In the genomic region with DNA sequence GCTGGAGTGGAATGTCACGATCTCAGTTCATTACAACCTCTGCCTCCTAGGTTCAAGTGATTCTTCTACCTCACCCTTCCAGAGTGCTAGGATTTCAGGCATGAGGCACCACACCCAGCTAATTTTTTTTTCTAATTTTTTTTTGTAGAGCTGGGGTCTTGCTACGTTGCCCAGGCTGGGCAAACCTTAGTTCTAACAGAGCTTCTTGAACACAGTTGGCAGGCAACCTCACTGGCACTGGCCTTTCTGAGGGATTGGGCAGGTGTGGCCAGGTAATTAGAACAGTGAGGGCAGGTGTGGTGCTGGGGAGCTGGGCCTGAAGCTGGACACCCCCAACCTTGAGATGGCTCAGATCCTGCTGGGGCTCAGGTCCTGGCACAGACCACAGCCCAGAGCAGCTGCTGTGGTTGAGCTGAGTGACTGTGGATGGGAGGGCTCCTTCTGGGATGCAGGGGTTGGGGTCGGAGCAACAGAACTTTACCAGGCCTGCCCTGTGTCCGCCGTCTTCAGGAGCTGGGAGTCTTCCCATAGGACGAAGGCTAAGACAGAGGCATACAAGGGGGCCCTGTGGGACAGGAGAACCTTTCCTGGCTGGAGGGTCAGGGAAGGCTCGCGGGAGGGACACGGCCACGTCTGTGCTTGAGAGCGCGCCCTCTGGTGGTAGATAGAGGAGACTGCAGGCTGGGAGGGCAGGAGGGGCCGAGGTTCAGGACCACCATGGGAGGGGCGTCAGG, we compare ENCODE assay signal across 2 cellular contexts.
TF ChIP-seq lines count a peak whose summit lies in the region.

No MANE protein-coding gene starts in this region.

TF ChIP-seq in SK-N-SH treated with all-trans-retinoic acid at 6 μM for 48 hours, 23 proteins besides CTCF, POLR2A, EP300 and RAD21 (continued from another document):
- TF ChIP-seq, protein P1, sequence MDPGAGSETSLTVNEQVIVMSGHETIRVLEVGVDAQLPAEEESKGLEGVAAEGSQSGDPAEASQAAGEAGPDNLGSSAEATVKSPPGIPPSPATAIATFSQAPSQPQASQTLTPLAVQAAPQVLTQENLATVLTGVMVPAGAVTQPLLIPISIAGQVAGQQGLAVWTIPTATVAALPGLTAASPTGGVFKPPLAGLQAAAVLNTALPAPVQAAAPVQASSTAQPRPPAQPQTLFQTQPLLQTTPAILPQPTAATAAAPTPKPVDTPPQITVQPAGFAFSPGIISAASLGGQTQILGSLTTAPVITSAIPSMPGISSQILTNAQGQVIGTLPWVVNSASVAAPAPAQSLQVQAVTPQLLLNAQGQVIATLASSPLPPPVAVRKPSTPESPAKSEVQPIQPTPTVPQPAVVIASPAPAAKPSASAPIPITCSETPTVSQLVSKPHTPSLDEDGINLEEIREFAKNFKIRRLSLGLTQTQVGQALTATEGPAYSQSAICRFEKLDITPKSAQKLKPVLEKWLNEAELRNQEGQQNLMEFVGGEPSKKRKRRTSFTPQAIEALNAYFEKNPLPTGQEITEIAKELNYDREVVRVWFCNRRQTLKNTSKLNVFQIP (CRISPR knock-in tag; IDR thresholded peaks at IDR 0.05; ENCODE audit: borderline replicate concordance, low read depth), result no peak
- TF ChIP-seq, protein P2, sequence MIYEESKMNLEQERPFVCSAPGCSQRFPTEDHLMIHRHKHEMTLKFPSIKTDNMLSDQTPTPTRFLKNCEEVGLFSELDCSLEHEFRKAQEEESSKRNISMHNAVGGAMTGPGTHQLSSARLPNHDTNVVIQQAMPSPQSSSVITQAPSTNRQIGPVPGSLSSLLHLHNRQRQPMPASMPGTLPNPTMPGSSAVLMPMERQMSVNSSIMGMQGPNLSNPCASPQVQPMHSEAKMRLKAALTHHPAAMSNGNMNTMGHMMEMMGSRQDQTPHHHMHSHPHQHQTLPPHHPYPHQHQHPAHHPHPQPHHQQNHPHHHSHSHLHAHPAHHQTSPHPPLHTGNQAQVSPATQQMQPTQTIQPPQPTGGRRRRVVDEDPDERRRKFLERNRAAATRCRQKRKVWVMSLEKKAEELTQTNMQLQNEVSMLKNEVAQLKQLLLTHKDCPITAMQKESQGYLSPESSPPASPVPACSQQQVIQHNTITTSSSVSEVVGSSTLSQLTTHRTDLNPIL (CRISPR knock-in tag; IDR thresholded peaks at IDR 0.05; ENCODE audit: low read depth), result no peak
- TF ChIP-seq PPARA (CRISPR knock-in tag; IDR thresholded peaks at IDR 0.05; ENCODE audit: borderline replicate concordance) (no peak), TOX (CRISPR knock-in tag; IDR thresholded peaks at IDR 0.05; ENCODE audit: borderline replicate concordance) (no peak), ESRRG (CRISPR knock-in tag; IDR thresholded peaks at IDR 0.05) (no peak), RARB (CRISPR knock-in tag; IDR thresholded peaks at IDR 0.05) (no peak), TCF4 (CRISPR knock-in tag; IDR thresholded peaks at IDR 0.05; ENCODE audit: borderline replicate concordance) (no peak), ZFP3 (CRISPR knock-in tag; IDR thresholded peaks at IDR 0.05) (no peak), SNAI2 (CRISPR knock-in tag; IDR thresholded peaks at IDR 0.05) (no peak), BACH2 (CRISPR knock-in tag; IDR thresholded peaks at IDR 0.05; ENCODE audit: borderline replicate concordance) (no peak), CSDC2 (CRISPR knock-in tag; IDR thresholded peaks at IDR 0.05) (no peak), GLIS3 (CRISPR knock-in tag; IDR thresholded peaks at IDR 0.05) (no peak), ZC3H10 (CRISPR knock-in tag; IDR thresholded peaks at IDR 0.05) (no peak)
- TF ChIP-seq, protein P3, sequence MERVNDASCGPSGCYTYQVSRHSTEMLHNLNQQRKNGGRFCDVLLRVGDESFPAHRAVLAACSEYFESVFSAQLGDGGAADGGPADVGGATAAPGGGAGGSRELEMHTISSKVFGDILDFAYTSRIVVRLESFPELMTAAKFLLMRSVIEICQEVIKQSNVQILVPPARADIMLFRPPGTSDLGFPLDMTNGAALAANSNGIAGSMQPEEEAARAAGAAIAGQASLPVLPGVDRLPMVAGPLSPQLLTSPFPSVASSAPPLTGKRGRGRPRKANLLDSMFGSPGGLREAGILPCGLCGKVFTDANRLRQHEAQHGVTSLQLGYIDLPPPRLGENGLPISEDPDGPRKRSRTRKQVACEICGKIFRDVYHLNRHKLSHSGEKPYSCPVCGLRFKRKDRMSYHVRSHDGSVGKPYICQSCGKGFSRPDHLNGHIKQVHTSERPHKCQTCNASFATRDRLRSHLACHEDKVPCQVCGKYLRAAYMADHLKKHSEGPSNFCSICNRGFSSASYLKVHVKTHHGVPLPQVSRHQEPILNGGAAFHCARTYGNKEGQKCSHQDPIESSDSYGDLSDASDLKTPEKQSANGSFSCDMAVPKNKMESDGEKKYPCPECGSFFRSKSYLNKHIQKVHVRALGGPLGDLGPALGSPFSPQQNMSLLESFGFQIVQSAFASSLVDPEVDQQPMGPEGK (CRISPR knock-in tag; IDR thresholded peaks at IDR 0.05; ENCODE audit: borderline replicate concordance), result no peak
- TF ChIP-seq, protein P4, sequence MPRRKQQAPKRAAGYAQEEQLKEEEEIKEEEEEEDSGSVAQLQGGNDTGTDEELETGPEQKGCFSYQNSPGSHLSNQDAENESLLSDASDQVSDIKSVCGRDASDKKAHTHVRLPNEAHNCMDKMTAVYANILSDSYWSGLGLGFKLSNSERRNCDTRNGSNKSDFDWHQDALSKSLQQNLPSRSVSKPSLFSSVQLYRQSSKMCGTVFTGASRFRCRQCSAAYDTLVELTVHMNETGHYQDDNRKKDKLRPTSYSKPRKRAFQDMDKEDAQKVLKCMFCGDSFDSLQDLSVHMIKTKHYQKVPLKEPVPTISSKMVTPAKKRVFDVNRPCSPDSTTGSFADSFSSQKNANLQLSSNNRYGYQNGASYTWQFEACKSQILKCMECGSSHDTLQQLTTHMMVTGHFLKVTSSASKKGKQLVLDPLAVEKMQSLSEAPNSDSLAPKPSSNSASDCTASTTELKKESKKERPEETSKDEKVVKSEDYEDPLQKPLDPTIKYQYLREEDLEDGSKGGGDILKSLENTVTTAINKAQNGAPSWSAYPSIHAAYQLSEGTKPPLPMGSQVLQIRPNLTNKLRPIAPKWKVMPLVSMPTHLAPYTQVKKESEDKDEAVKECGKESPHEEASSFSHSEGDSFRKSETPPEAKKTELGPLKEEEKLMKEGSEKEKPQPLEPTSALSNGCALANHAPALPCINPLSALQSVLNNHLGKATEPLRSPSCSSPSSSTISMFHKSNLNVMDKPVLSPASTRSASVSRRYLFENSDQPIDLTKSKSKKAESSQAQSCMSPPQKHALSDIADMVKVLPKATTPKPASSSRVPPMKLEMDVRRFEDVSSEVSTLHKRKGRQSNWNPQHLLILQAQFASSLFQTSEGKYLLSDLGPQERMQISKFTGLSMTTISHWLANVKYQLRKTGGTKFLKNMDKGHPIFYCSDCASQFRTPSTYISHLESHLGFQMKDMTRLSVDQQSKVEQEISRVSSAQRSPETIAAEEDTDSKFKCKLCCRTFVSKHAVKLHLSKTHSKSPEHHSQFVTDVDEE (CRISPR knock-in tag; IDR thresholded peaks at IDR 0.05), result no peak

TF ChIP-seq in K562, 482 proteins besides CTCF, POLR2A, EP300 and RAD21 (continued from another document):
- no peak for TF ChIP-seq FOXP1 (CRISPR knock-in tag; IDR thresholded peaks at IDR 0.05)
- TF ChIP-seq PURB (CRISPR knock-in tag; IDR thresholded peaks at IDR 0.05; ENCODE audit: low read depth), result no peak
- TF ChIP-seq ZNF274 (IDR thresholded peaks at IDR 0.05; ENCODE audit: borderline replicate concordance, low read depth, low read length), result no peak
- TF ChIP-seq SOX6 (IDR thresholded peaks at IDR 0.05), result no peak
- TF ChIP-seq ZNF174 (CRISPR knock-in tag; IDR thresholded peaks at IDR 0.05), result no peak
- TF ChIP-seq CBX3 (IDR thresholded peaks at IDR 0.05; ENCODE audit: borderline replicate concordance in 1 of 2, low read length in 2 of 2), result 0 out of 3 replicates have a peak, but pooled peaks of 1 of the 2 experiments have one; percentile 15
- no peak for TF ChIP-seq ERF (CRISPR knock-in tag; IDR thresholded peaks at IDR 0.05)
TF ChIP-seq in K562: peak in this region for 7.
